9 cellular contexts compared by ENCODE assay signal in the genomic region with DNA sequence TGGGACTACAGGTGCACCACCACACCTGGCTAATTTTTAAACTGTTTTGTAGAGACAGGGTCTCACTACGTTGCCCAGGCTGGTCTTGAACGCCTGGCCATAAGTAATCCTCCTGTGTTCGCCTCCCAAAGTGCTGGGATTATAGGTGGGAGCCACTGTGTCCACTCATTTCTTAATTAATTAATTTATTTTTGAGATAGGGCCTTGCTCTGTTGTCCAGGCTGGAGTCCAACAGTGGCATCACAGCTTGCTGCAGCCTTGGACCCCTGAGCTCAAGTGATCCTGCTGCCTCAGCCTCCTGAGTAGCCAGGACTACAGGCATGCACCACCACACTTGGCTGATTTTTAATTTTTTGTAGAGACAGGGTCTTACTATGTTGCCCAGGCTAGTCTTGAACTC.
"Had no signal": no experiment of that assay in that cellular context is flagged by ENCODE, and none has a peak within 500 bp of the region (broad histone marks: within the 10 kb centered on the region; RNA-seq: fewer than 3 reads in every experiment).

No MANE protein-coding gene starts in this region.

- H3K4me3 ChIP-seq: GM23338, K562 had no signal

- FAIRE-seq: H1, H54, HTR-8/SVneo, K562 had no signal

- H3K9me3 Mint-ChIP-seq: GM23338, H9, HFFc6 had no signal

- H3K4me3 Mint-ChIP-seq: GM23338, H9, HFFc6 had no signal

- DNase-seq: HCEC 1CT, HFFc6, IMR-90 had no signal

- H3K27ac Mint-ChIP-seq: GM23338, H9, HFFc6 had no signal

- H3K4me1 Mint-ChIP-seq: GM23338, H9 had no signal

- ATAC-seq: GM23338, K562 had no signal
